Comparison of ENCODE assay signal across 8 cellular contexts in genomic region chr2:33583194-33583938, GRCh38. TPM values are rescaled to one million over a fixed set of nuclear protein-coding genes. Genes with fewer than 3 reads are reported as not detected.
DNase-seq lines count a peak whose midpoint lies in the region; ATAC-seq and TF ChIP-seq lines count a peak whose summit lies in the region.

No MANE protein-coding gene starts in this region.

- H3K9me2 ChIP-seq in neural cell (ENCODE audit: insufficient read depth, low read length), result no peaks in the 10 kb centered on the region

- H3K4me3 ChIP-seq in BE2C (ENCODE audit: low read depth, low read length) (no peak overlapping the region), epithelial cell of proximal tubule (ENCODE audit: low read depth, low read length) (no peak overlapping the region), neural cell (ENCODE audit: low read length) (no peak overlapping the region)

- intact Hi-C loops in posterior vena cava (cut with DNase I), result loop anchor here (10.0 kb wide), 2 partner anchors 109 to 809 kb away; partner anchors contain the start of gene RASGRP3 (in 2 of the 2)

- H2AFZ ChIP-seq in neural cell (ENCODE audit: low read depth, low read length), result no peak overlapping the region

- no peaks in the 10 kb centered on the region for H3K79me2 ChIP-seq in neural cell (replicated peaks; ENCODE audit: insufficient read depth, low read length)

- H3K36me3 ChIP-seq in BE2C (peaks cover 51% of the 10 kb centered on the region), neural cell (ENCODE audit: insufficient read depth, low read length) (peaks cover 4% of the 10 kb centered on the region)

- H3K9me3 ChIP-seq in BE2C, result no peaks in the 10 kb centered on the region
- H3K9me3 ChIP-seq in neural cell (ENCODE audit: low read length), result no peaks in the 10 kb centered on the region

- no peaks in the 10 kb centered on the region for H3F3A ChIP-seq in neural cell (ENCODE audit: insufficient read depth, low read length, poor library complexity, severe bottlenecking)

- TF ChIP-seq RAD21 in neural cell (conservative IDR thresholded peaks at IDR 0.05), result peak; percentile 91

- no peaks in the 10 kb centered on the region for H3K4me1 ChIP-seq in BE2C

- H3K27me3 ChIP-seq in BE2C (no peaks in the 10 kb centered on the region; the same call in 1 of the 2 replicates), neural cell (ENCODE audit: insufficient read depth, low read depth, low read length) (no peaks in the 10 kb centered on the region)

- no peak overlapping the region for H3K4me2 ChIP-seq in neural cell (ENCODE audit: low read length)

- H3K27ac ChIP-seq in neural cell (ENCODE audit: low read length), result no peak overlapping the region

- TF ChIP-seq CTCF in BE2C (IDR thresholded peaks at IDR 0.05; ENCODE audit: low read depth, low read length), result peak; percentile 91
- peak; percentile 73 for TF ChIP-seq CTCF in GM12873 (IDR thresholded peaks at IDR 0.05; ENCODE audit: insufficient read depth, low read depth, low read length, missing control alignments)
- peak; percentile 90 for TF ChIP-seq CTCF in epithelial cell of proximal tubule (conservative IDR thresholded peaks at IDR 0.05; ENCODE audit: low read depth, low read length)
- TF ChIP-seq CTCF in neural cell (IDR thresholded peaks at IDR 0.05; ENCODE audit: poor library complexity, severe bottlenecking), result peak; percentile 88

- ATAC-seq in HG03520 (IDR thresholded peaks at IDR 0.05; ENCODE audit: unreplicated experiment), result peak; percentile 51
- ATAC-seq in SK-N-SH treated with all-trans-retinoic acid at 6 μM for 48 hours, result peak; percentile 66; the same call in 2 of the 3 replicates

- H3K9ac ChIP-seq in neural cell (ENCODE audit: low read length), result no peak overlapping the region

- DNase-seq in BE2C (peak; percentile 25), epithelial cell of proximal tubule (ENCODE audit: low read depth) (no peak), posterior vena cava (ENCODE audit: low spot score) (no peak), ureter (ENCODE audit: low spot score) (no peak)

- TF ChIP-seq EP300 in neural cell (conservative IDR thresholded peaks at IDR 0.05; ENCODE audit: poor library complexity, severe bottlenecking), result no peak

- no peaks in the 10 kb centered on the region for H4K20me1 ChIP-seq in neural cell (ENCODE audit: insufficient read depth)

TF ChIP-seq in SK-N-SH treated with all-trans-retinoic acid at 6 μM for 48 hours, 23 proteins besides CTCF, POLR2A, EP300 and RAD21 (continues in another document):
- no peak for TF ChIP-seq ZC3H10 (CRISPR knock-in tag; IDR thresholded peaks at IDR 0.05)
- no peak for TF ChIP-seq OSR1 (CRISPR knock-in tag; IDR thresholded peaks at IDR 0.05)
- no peak for TF ChIP-seq TSHZ2 (CRISPR knock-in tag; IDR thresholded peaks at IDR 0.05)
- TF ChIP-seq CREB5 (CRISPR knock-in tag; IDR thresholded peaks at IDR 0.05; ENCODE audit: low read depth), result no peak

TF ChIP-seq in neural cell, 6 proteins besides CTCF, POLR2A, EP300 and RAD21:
- TF ChIP-seq POLR2AphosphoS5 (IDR thresholded peaks at IDR 0.05), result no peak
- TF ChIP-seq MXI1 (conservative IDR thresholded peaks at IDR 0.05; ENCODE audit: poor library complexity, severe bottlenecking), result no peak
- TF ChIP-seq EZH2 (IDR thresholded peaks at IDR 0.05; ENCODE audit: borderline replicate concordance, insufficient read depth, low read length, poor library complexity, severe bottlenecking), result no peak
- TF ChIP-seq SMC3 (conservative IDR thresholded peaks at IDR 0.05; ENCODE audit: poor library complexity), result peak; percentile 91
- TF ChIP-seq REST (IDR thresholded peaks at IDR 0.05; ENCODE audit: borderline replicate concordance), result no peak
- no peak for TF ChIP-seq TAF1 (IDR thresholded peaks at IDR 0.05; ENCODE audit: low read depth)

RNA-seq across cellular contexts. Expression of gene FAM98A, which starts 15.7 kb away (rescaled TPM):
- 44.4 TPM for polyA plus RNA-seq in BE2C (2012; ENCODE audit: insufficient read depth, insufficient read length, low read depth)
- total RNA-seq in epithelial cell of proximal tubule (20.4 and 93.6 TPM in 2 replicates), posterior vena cava (10 to 100 TPM; 41.3 to 50.3 TPM), ureter (51.3 TPM)
- polyA plus RNA-seq in neural cell, result 14.5 and 25.0 TPM in 2 replicates
- polyA minus RNA-seq in neural cell, result 22.6 and 36.3 TPM in 2 replicates
